ENCODE assay signal across 18 cellular contexts in the genomic region with DNA sequence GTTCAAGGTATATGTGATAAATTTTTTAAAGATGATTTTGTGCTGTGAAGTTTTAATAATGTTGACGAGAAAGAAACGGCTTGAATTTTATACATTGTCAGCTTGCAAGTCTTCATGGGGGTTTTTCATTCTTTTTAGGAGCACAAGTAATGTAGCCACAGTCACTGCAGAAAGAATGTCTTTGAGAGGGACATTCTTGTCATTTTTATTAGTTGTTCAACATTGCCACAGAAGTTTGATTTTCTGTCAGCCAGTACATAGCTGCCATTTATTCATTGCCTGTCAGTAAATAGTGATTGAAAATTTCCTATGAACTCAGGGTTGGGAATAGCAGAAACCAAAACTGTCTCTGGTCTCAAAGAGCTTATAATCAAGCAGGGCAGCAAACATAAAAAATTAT.
A peak's percentile ranks its signal among the peaks of the same experiment; 100 is the strongest.
DNase-seq lines count a peak whose midpoint lies in the region; ATAC-seq, FAIRE-seq and TF ChIP-seq lines count a peak whose summit lies in the region.
"Had no signal": no experiment of that assay in that cellular context is flagged by ENCODE, and none has a peak within 500 bp of the region (broad histone marks: within the 10 kb centered on the region; RNA-seq: fewer than 3 reads in every experiment).

No MANE protein-coding gene starts in this region.

- no peak for TF ChIP-seq CTCF in AG04450 (IDR thresholded peaks at IDR 0.05; ENCODE audit: low read depth, low read length)
- no peak for TF ChIP-seq CTCF in lower lobe of right lung (IDR thresholded peaks at IDR 0.05)
- no peak for TF ChIP-seq CTCF in D721Med (IDR thresholded peaks at IDR 0.05; ENCODE audit: insufficient read depth, missing control alignments)

- CTCF ChIA-PET in AG04450 (lab: Charles Lee), result interaction anchor here (2.0 kb wide), 1 partner anchor 197 kb away, joined by 7 read pairs; no protein-coding TSS in a partner anchor

- H3K27me3 Mint-ChIP-seq in activated naive CD8-positive, alpha-beta T cell treated with anti-CD3 and anti-CD28 coated beads, Interleukin-2, amount 50 U/mL, for 24 hours, result no peaks in the 10 kb centered on the region
- H3K27me3 Mint-ChIP-seq: CD4-positive, alpha-beta memory T cell had no signal

- intact Hi-C loops in lower lobe of right lung (cut with DNase I), result no loop called here

- H3K36me3 ChIP-seq in lower lobe of right lung (peaks cover 17% of the 10 kb centered on the region), skeletal muscle tissue (ENCODE audit: control insufficient read depth in 3 of 3, insufficient read depth in 3 of 3, low read length in 3 of 3) (peaks cover 0 to 5% (median 4%) of the 10 kb centered on the region in 3 donors)

- peak overlapping the region; percentile 9 for H3K27ac Mint-ChIP-seq in activated naive CD8-positive, alpha-beta T cell treated with anti-CD3 and anti-CD28 coated beads, Interleukin-2, amount 50 U/mL, for 24 hours

- no peaks in the 10 kb centered on the region for H3K9me3 Mint-ChIP-seq in activated naive CD8-positive, alpha-beta T cell treated with anti-CD3 and anti-CD28 coated beads, Interleukin-2, amount 50 U/mL, for 24 hours
- H3K9me3 Mint-ChIP-seq: CD4-positive, alpha-beta memory T cell had no signal

- H3K27me3 ChIP-seq in AG04450 (ENCODE audit: control insufficient read depth, insufficient read depth, low read length) (no peaks in the 10 kb centered on the region), lower lobe of right lung (ENCODE audit: low read depth) (no peaks in the 10 kb centered on the region), skeletal muscle tissue (ENCODE audit: control insufficient read depth in 3 of 3, insufficient read depth in 3 of 3, low read length in 3 of 3) (no peaks in the 10 kb centered on the region)
- H3K27me3 ChIP-seq: dorsolateral prefrontal cortex had no signal

- H3K9me3 ChIP-seq in AG04450 (ENCODE audit: control insufficient read depth, insufficient read depth, low read length) (no peaks in the 10 kb centered on the region; the same call in 1 of the 2 replicates), lower lobe of right lung (no peaks in the 10 kb centered on the region), skeletal muscle tissue (ENCODE audit: control insufficient read depth in 3 of 3, low read length in 3 of 3) (no peaks in the 10 kb centered on the region)

- peak overlapping the region; percentile 58 for H3K27ac ChIP-seq in AG04450 (ENCODE audit: low read depth, low read length)
- H3K27ac ChIP-seq in lower lobe of right lung, result peak overlapping the region; percentile 76
- peak overlapping the region; percentile 73 for H3K27ac ChIP-seq in skeletal muscle tissue (ENCODE audit: low read depth, low read length)

- H3K4me3 Mint-ChIP-seq in activated naive CD8-positive, alpha-beta T cell treated with anti-CD3 and anti-CD28 coated beads, Interleukin-2, amount 50 U/mL, for 24 hours, result no peak overlapping the region
- H3K4me3 Mint-ChIP-seq: CD4-positive, alpha-beta memory T cell had no signal

- H3K4me1 Mint-ChIP-seq in activated naive CD8-positive, alpha-beta T cell treated with anti-CD3 and anti-CD28 coated beads, Interleukin-2, amount 50 U/mL, for 24 hours, result peaks cover 46% of the 10 kb centered on the region

- POLR2A ChIA-PET in AG04450 (lab: Yijun Ruan, JAX), result interaction anchor here (0.7 kb wide), 1 partner anchor 17 kb away, joined by 3 read pairs; no protein-coding TSS in a partner anchor

- no peak for ATAC-seq in activated naive CD8-positive, alpha-beta T cell treated with anti-CD3 and anti-CD28 coated beads, Interleukin-2, amount 50 U/mL, for 24 hours
- peak in 1 of 2 donors; percentile 52 for ATAC-seq in lower lobe of right lung
- ATAC-seq in GM19455 (IDR thresholded peaks at IDR 0.05; ENCODE audit: unreplicated experiment), result no peak
- no peak for ATAC-seq in GM21786 (IDR thresholded peaks at IDR 0.05; ENCODE audit: unreplicated experiment)

- no peak for FAIRE-seq in D721Med (lab: Jason Lieb, UNC)
- FAIRE-seq: GM18507, GM19239, TTC549 had no signal

- H3K4me3 ChIP-seq in AG04450 (ENCODE audit: low read depth, low read length) (no peak overlapping the region), lower lobe of right lung (no peak overlapping the region), skeletal muscle tissue (ENCODE audit: low read length in 3 of 3) (no peak overlapping the region)
- H3K4me3 ChIP-seq: dorsolateral prefrontal cortex, skin epidermis had no signal

- no peak for DNase-seq in AG04450 (ENCODE audit: low read depth, low spot score)
- DNase-seq in activated naive CD8-positive, alpha-beta T cell treated with anti-CD3 and anti-CD28 coated beads, Interleukin-2, amount 50 U/mL, for 24 hours, result no peak
- no peak for DNase-seq in lower lobe of right lung
- DNase-seq in RKO (ENCODE audit: low spot score), result no peak
- DNase-seq in D721Med (ENCODE audit: insufficient read length, low spot score), result no peak
- DNase-seq: activated CD4-positive, alpha-beta T cell treated with anti-CD3 and anti-CD28 coated beads for 48 hours; activated CD8-positive, alpha-beta memory T cell treated with anti-CD3 and anti-CD28 coated beads, Interleukin-2, amount 50 U/mL, for 48 hours; activated gamma-delta T cell treated with Interleukin-2 at 50 U/mL for 16 hours; CD4-positive, alpha-beta memory T cell; DND-41; dorsolateral prefrontal cortex had no signal

- H3K9ac ChIP-seq in skeletal muscle tissue (ENCODE audit: low read depth in 1 of 3, low read length in 3 of 3), result no peak overlapping the region

- H3K36me3 Mint-ChIP-seq in activated naive CD8-positive, alpha-beta T cell treated with anti-CD3 and anti-CD28 coated beads, Interleukin-2, amount 50 U/mL, for 24 hours (ENCODE audit: low read depth), result peaks cover 76% of the 10 kb centered on the region

- peaks cover 86% of the 10 kb centered on the region for H3K4me1 ChIP-seq in lower lobe of right lung
- H3K4me1 ChIP-seq in skeletal muscle tissue (ENCODE audit: control insufficient read depth in 3 of 3, insufficient read depth in 3 of 3, low read length in 3 of 3), result peaks cover 40 to 60% (median 56%) of the 10 kb centered on the region in 3 donors
